ENCODE assay signal across 16 cellular contexts in the genomic region with DNA sequence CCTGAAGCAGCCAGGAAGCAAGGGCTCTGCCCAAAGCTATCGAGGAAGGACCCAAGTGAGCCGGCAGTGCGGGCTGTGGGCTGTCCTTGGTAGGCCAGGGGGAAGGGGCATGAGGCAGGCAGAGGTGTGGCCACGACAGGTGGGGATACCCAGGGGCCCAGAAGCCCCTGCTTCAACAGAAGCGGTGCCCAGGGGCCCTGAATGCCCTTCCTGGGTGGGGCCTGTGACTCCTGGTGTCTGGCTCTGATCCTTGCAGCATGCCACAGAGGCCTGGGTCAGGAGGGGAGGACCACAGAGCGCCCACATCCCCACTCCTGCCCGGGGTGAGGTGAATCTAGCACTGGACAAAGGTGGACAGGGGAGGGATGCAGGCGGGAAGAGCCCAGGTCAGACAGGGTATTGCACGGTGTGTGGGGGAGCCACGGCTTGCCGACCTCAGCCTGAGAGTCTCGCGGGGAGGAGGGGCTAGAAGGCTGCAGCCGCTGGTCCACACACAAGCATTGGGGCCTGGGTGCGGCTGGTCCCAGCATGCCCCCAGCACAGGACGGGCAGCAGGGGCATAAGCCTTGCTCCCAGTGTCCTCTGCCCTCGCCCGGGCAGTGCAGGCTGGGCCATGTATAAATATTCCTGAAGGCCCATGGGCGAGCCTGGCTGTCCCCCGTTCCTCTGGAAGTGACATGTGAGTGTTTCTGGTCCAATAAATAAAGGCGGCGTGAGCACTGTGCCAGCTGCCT. TPM values are rescaled to one million over a fixed set of nuclear protein-coding genes. Genes with fewer than 3 reads are reported as not detected.
DNase-seq lines count a peak whose midpoint lies in the region; ATAC-seq, FAIRE-seq and TF ChIP-seq lines count a peak whose summit lies in the region.
"Had no signal": no experiment of that assay in that cellular context is flagged by ENCODE, and none has a peak within 500 bp of the region (broad histone marks: within the 10 kb centered on the region; RNA-seq: fewer than 3 reads in every experiment).

No MANE protein-coding gene starts in this region.

- H3K27me3 ChIP-seq in heart right ventricle (no peaks in the 10 kb centered on the region), endothelial cell of umbilical vein (ENCODE audit: control insufficient read depth in 2 of 2, insufficient read depth in 2 of 2, low read length in 2 of 2) (no peaks in the 10 kb centered on the region)
- no peaks in the 10 kb centered on the region for H3K27me3 ChIP-seq in CD8-positive, alpha-beta T cell (ENCODE audit: insufficient read depth, low read length)

- H3K27ac ChIP-seq in heart right ventricle (peak overlapping the region in 8 of 10 donors; percentile 86 to 92 (median 88)), endothelial cell of umbilical vein (ENCODE audit: insufficient read depth, low read depth, low read length) (peak overlapping the region; percentile 98)
- H3K27ac ChIP-seq in CD8-positive, alpha-beta T cell (ENCODE audit: low read depth, low read length), result no peak overlapping the region

- H3K4me3 ChIP-seq in heart right ventricle (no peak overlapping the region), endothelial cell of umbilical vein (replicated peaks in 1 of 3; ENCODE audit: insufficient read depth in 1 of 3, low read depth in 1 of 3, low read length in 3 of 3) (no peak overlapping the region)
- H3K4me3 ChIP-seq in CD8-positive, alpha-beta T cell (ENCODE audit: low read depth, low read length), result no peak overlapping the region
- H3K4me3 ChIP-seq: psoas muscle had no signal

- H3K79me2 ChIP-seq in endothelial cell of umbilical vein (ENCODE audit: control insufficient read depth, insufficient read depth, low read length), result no peaks in the 10 kb centered on the region

- H3K9me1 ChIP-seq in endothelial cell of umbilical vein (replicated peaks; ENCODE audit: control insufficient read depth, extremely low read depth, insufficient read depth, low read length), result no peaks in the 10 kb centered on the region

- H2AFZ ChIP-seq in endothelial cell of umbilical vein (ENCODE audit: low read depth, low read length), result no peak overlapping the region

- no peaks in the 10 kb centered on the region for H4K20me1 ChIP-seq in endothelial cell of umbilical vein (replicated peaks; ENCODE audit: control insufficient read depth, extremely low read depth, insufficient read depth, low read length)

- ATAC-seq in heart right ventricle (peak in 1 of 8 donors; percentile 6), Right ventricle myocardium inferior (no peak), omental fat pad (ENCODE audit: low FRiP score) (peak; percentile 4)
- no peak for ATAC-seq in CD8-positive, alpha-beta T cell
- ATAC-seq: psoas muscle, WTC11 had no signal

- dilution Hi-C loops in endothelial cell of umbilical vein (cut with MboI; ENCODE audit: extremely low pct_ligation_motif_present, low sequenced_read_pairs), result no loop called here

- no peak overlapping the region for H3K4me3 Mint-ChIP-seq in type B pancreatic cell
- no peak overlapping the region for H3K4me3 Mint-ChIP-seq in CD8-positive, alpha-beta T cell
- H3K4me3 Mint-ChIP-seq: WTC11 had no signal

- H3K36me3 ChIP-seq in heart right ventricle (peaks cover 0 to 70% (median 34%) of the 10 kb centered on the region in 9 donors), endothelial cell of umbilical vein (ENCODE audit: control insufficient read depth in 2 of 2, extremely low read depth in 1 of 2, insufficient read depth in 2 of 2, low read length in 2 of 2) (peaks cover 4 to 29% of the 10 kb centered on the region in 2 experiments)
- H3K36me3 ChIP-seq in CD8-positive, alpha-beta T cell (ENCODE audit: insufficient read depth, low read length), result no peaks in the 10 kb centered on the region

- POLR2A ChIA-PET in endothelial cell of umbilical vein (lab: Charles Lee), result interaction anchor here (0.6 to 1.5 kb wide), 2 partner anchors 19 to 37 kb away, joined by 4 read pairs; partner anchors contain the start of gene MAFF
- POLR2A ChIA-PET in CD8-positive, alpha-beta T cell (lab: Charles Lee), result interaction anchor here (0.9 kb wide), 1 partner anchor 8 kb away, joined by 3 read pairs; no protein-coding TSS in a partner anchor

- H3K27ac Mint-ChIP-seq in type B pancreatic cell, result peak overlapping the region; percentile 97
- H3K27ac Mint-ChIP-seq in CD8-positive, alpha-beta T cell, result no peak overlapping the region

- TF ChIP-seq CTCF in heart right ventricle (IDR thresholded peaks at IDR 0.05) (no peak), endothelial cell of umbilical vein (IDR thresholded peaks at IDR 0.05; ENCODE audit: extremely low read depth in 1 of 2, insufficient read depth in 1 of 2, low read depth in 1 of 2, low read length in 2 of 2) (no peak), omental fat pad (IDR thresholded peaks at IDR 0.05) (no peak), type B pancreatic cell (conservative IDR thresholded peaks at IDR 0.05) (no peak)
- TF ChIP-seq CTCF in CD8-positive, alpha-beta T cell (IDR thresholded peaks at IDR 0.05), result no peak

- H3K36me3 Mint-ChIP-seq in type B pancreatic cell, result peaks cover 7% of the 10 kb centered on the region
- peaks cover 33% of the 10 kb centered on the region for H3K36me3 Mint-ChIP-seq in CD8-positive, alpha-beta T cell

- H3K4me1 ChIP-seq in heart right ventricle (peaks cover 16 to 41% (median 32%) of the 10 kb centered on the region in 9 donors), endothelial cell of umbilical vein (ENCODE audit: control insufficient read depth, extremely low read depth, insufficient read depth, low read length) (peaks cover 40% of the 10 kb centered on the region)
- H3K4me1 ChIP-seq in CD8-positive, alpha-beta T cell (ENCODE audit: insufficient read depth, low read length), result no peaks in the 10 kb centered on the region

- CTCF ChIA-PET in endothelial cell of umbilical vein (lab: Charles Lee), result interaction anchor here (0.7 to 5.6 kb wide), 5 partner anchors 9 to 120 kb away, joined by 3 to 44 read pairs (median 4); no protein-coding TSS in a partner anchor
- CTCF ChIA-PET in CD8-positive, alpha-beta T cell (lab: Charles Lee), result interaction anchor here (0.7 to 1.1 kb wide), 2 partner anchors 107 kb away, joined by 3 to 4 read pairs; no protein-coding TSS in a partner anchor

- no peaks in the 10 kb centered on the region for H3K9me3 Mint-ChIP-seq in type B pancreatic cell
- no peaks in the 10 kb centered on the region for H3K9me3 Mint-ChIP-seq in CD8-positive, alpha-beta T cell
- H3K9me3 Mint-ChIP-seq: WTC11 had no signal

- no peak for FAIRE-seq in endothelial cell of umbilical vein (lab: Jason Lieb, UNC)
- FAIRE-seq: astrocyte, endometrium had no signal

- intact Hi-C loops in heart right ventricle (cut with DNase I), result no loop called here
- intact Hi-C loops in Right ventricle myocardium inferior (cut with DNase I), result no loop called here
- intact Hi-C loops in endothelial cell of umbilical vein (cut with micrococcal nuclease), result no loop called here
- intact Hi-C loops in CD8-positive, alpha-beta T cell (cut with DNase I, micrococcal nuclease), result no loop called here

- BruUV-seq in endothelial cell of umbilical vein (replicated peaks; lab: Mats Ljungman, UMichigan), result no TSS peak

- H3K9ac ChIP-seq in endothelial cell of umbilical vein (replicated peaks; ENCODE audit: extremely low read depth, insufficient read depth, low read length), result no peak overlapping the region

- no peak overlapping the region for H3K4me2 ChIP-seq in endothelial cell of umbilical vein (ENCODE audit: insufficient read depth, low read length)

- no peak for TF ChIP-seq POLR2A in endothelial cell of umbilical vein (IDR thresholded peaks at IDR 0.05; ENCODE audit: low read depth, low read length)

- H3K9me3 ChIP-seq in heart right ventricle (no peaks in the 10 kb centered on the region), endothelial cell of umbilical vein (replicated peaks; ENCODE audit: control insufficient read depth, insufficient read depth, low read length) (no peaks in the 10 kb centered on the region)
- no peaks in the 10 kb centered on the region for H3K9me3 ChIP-seq in CD8-positive, alpha-beta T cell (ENCODE audit: low read length)
- H3K9me3 ChIP-seq: psoas muscle had no signal

- peaks cover 18% of the 10 kb centered on the region for H3K4me1 Mint-ChIP-seq in type B pancreatic cell (ENCODE audit: unreplicated experiment)
- peaks cover 10% of the 10 kb centered on the region for H3K4me1 Mint-ChIP-seq in CD8-positive, alpha-beta T cell (ENCODE audit: low read depth)

- 87 to 89% methylated on average over 22 of the region's 22 CpGs for WGBS in heart right ventricle, 2 donors

- no peaks in the 10 kb centered on the region for H3K27me3 Mint-ChIP-seq in type B pancreatic cell
- no peaks in the 10 kb centered on the region for H3K27me3 Mint-ChIP-seq in CD8-positive, alpha-beta T cell (ENCODE audit: low read depth)

- DNase-seq in heart right ventricle, result no peak
- no peak for DNase-seq in Right ventricle myocardium inferior (ENCODE audit: missing footprints)
- no peak for DNase-seq in endothelial cell of umbilical vein (ENCODE audit: low read depth, low spot score)
- no peak for DNase-seq in omental fat pad (ENCODE audit: low spot score)
- no peak for DNase-seq in type B pancreatic cell (ENCODE audit: extremely low spot score, unreplicated experiment)
- no peak for DNase-seq in CD8-positive, alpha-beta T cell
- DNase-seq in pons (ENCODE audit: low spot score), result no peak
- no peak for DNase-seq in stimulated activated naive CD4-positive, alpha-beta T cell treated with Interleukin-2 at 50 U/mL for 16 hours (lab: John Stamatoyannopoulos, UW)
- DNase-seq: ACHN, hypothalamus, NCI-H187 treated with DMSO at 0.1 percent for 48 hours, NCI-H748 treated with DMSO at 0.1 percent for 48 hours, psoas muscle had no signal

RNA-seq across cellular contexts. Expression of gene MAFF, which starts 19.0 kb away (rescaled TPM):
- total RNA-seq in heart right ventricle (10 to 100 TPM in 4 of 10 donors, 1 to 10 TPM in 6; 2.9 to 21.2 (median 5.3) TPM), Right ventricle myocardium inferior (4.7 TPM), endothelial cell of umbilical vein (59.5 and 61.2 TPM in 2 replicates), omental fat pad (100 to 1,000 TPM in 3 of 4 donors, 10 to 100 TPM in 1; 73.9 to 334 (median 202) TPM), type B pancreatic cell (ENCODE audit: low replicate concordance) (14.6 and 60.9 TPM in 2 replicates)
- polyA plus RNA-seq in heart right ventricle (10 to 100 TPM in 1 of 2 donors, 1 to 10 TPM in 1; 6.5 to 21.4 TPM), endothelial cell of umbilical vein (29.0 and 30.5 TPM in 2 replicates)
- polyA plus RNA-seq in endothelial cell of umbilical vein (2011; cell fraction: cytosol; rRNA removed), result 30.6 and 35.8 TPM in 2 replicates
- polyA plus RNA-seq in endothelial cell of umbilical vein (2011; cell fraction: nucleus; rRNA removed), result 23.2 and 24.2 TPM in 2 replicates
- polyA plus RNA-seq in endothelial cell of umbilical vein (2012), result 43.3 and 46.8 TPM in 2 replicates
- polyA minus RNA-seq in endothelial cell of umbilical vein, result 16.2 and 18.6 TPM in 2 replicates
- 6.8 TPM for polyA minus RNA-seq in endothelial cell of umbilical vein (2011; cell fraction: cytosol; rRNA and poly(A)+ RNA removed)
- polyA minus RNA-seq in endothelial cell of umbilical vein (2011; cell fraction: nucleus; rRNA and poly(A)+ RNA removed), result 10.8 and 23.0 TPM in 2 replicates
- total RNA-seq in CD8-positive, alpha-beta T cell, result 10 to 100 TPM; 87.6 to 91.2 TPM

RNA-seq across cellular contexts. Expression of gene PLA2G6, which starts 39.2 kb away (rescaled TPM):
- 10 to 100 TPM in 8 of 10 donors, 1 to 10 TPM in 2; 8.8 to 17.1 (median 13.5) TPM for total RNA-seq in heart right ventricle
- polyA plus RNA-seq in heart right ventricle, result 10 to 100 TPM in 1 of 2 donors, 1 to 10 TPM in 1; 6.0 to 35.1 TPM
- total RNA-seq in Right ventricle myocardium inferior, result 11.4 TPM
- 10.3 and 11.1 TPM in 2 replicates for total RNA-seq in endothelial cell of umbilical vein
- 6.6 and 9.9 TPM in 2 replicates for polyA plus RNA-seq in endothelial cell of umbilical vein
- polyA plus RNA-seq in endothelial cell of umbilical vein (2011; cell fraction: cytosol; rRNA removed), result 1.8 and 3.7 TPM in 2 replicates
- polyA plus RNA-seq in endothelial cell of umbilical vein (2011; cell fraction: nucleus; rRNA removed), result 62.1 and 69.2 TPM in 2 replicates
- 2.9 and 4.7 TPM in 2 replicates for polyA plus RNA-seq in endothelial cell of umbilical vein (2012)
- 16.0 and 17.4 TPM in 2 replicates for polyA minus RNA-seq in endothelial cell of umbilical vein
- 7.0 TPM for polyA minus RNA-seq in endothelial cell of umbilical vein (2011; cell fraction: cytosol; rRNA and poly(A)+ RNA removed)
- polyA minus RNA-seq in endothelial cell of umbilical vein (2011; cell fraction: nucleus; rRNA and poly(A)+ RNA removed), result 19.5 and 21.1 TPM in 2 replicates
- 10 to 100 TPM; 30.8 to 58.5 (median 45.1) TPM for total RNA-seq in omental fat pad
- 64.1 and 78.6 TPM in 2 replicates for total RNA-seq in type B pancreatic cell (ENCODE audit: low replicate concordance)
- 10 to 100 TPM; 35.4 to 44.4 TPM for total RNA-seq in CD8-positive, alpha-beta T cell

RNA-seq across cellular contexts. Expression of gene TMEM184B, which starts 52.0 kb away (rescaled TPM):
- total RNA-seq in heart right ventricle (10 to 100 TPM; 36.2 to 51.6 (median 46.1) TPM), Right ventricle myocardium inferior (43.1 TPM), endothelial cell of umbilical vein (96.6 and 99.8 TPM in 2 replicates), omental fat pad (10 to 100 TPM; 41.2 to 86.4 (median 48.6) TPM), type B pancreatic cell (ENCODE audit: low replicate concordance) (66.7 and 83.3 TPM in 2 replicates)
- polyA plus RNA-seq in heart right ventricle (10 to 100 TPM; 20.8 to 29.7 TPM), endothelial cell of umbilical vein (72.5 and 88.8 TPM in 2 replicates)
- 51.8 and 64.2 TPM in 2 replicates for polyA plus RNA-seq in endothelial cell of umbilical vein (2011; cell fraction: cytosol; rRNA removed)
- 67.8 and 78.0 TPM in 2 replicates for polyA plus RNA-seq in endothelial cell of umbilical vein (2011; cell fraction: nucleus; rRNA removed)
- polyA plus RNA-seq in endothelial cell of umbilical vein (2012), result 63.0 and 73.8 TPM in 2 replicates
- 54.4 and 68.6 TPM in 2 replicates for polyA minus RNA-seq in endothelial cell of umbilical vein
- 21.9 TPM for polyA minus RNA-seq in endothelial cell of umbilical vein (2011; cell fraction: cytosol; rRNA and poly(A)+ RNA removed)
- polyA minus RNA-seq in endothelial cell of umbilical vein (2011; cell fraction: nucleus; rRNA and poly(A)+ RNA removed), result 30.2 and 34.5 TPM in 2 replicates
- total RNA-seq in CD8-positive, alpha-beta T cell, result 10 to 100 TPM; 53.0 TPM
